ENCODE assay signal across 1 cellular context in the genomic region with DNA sequence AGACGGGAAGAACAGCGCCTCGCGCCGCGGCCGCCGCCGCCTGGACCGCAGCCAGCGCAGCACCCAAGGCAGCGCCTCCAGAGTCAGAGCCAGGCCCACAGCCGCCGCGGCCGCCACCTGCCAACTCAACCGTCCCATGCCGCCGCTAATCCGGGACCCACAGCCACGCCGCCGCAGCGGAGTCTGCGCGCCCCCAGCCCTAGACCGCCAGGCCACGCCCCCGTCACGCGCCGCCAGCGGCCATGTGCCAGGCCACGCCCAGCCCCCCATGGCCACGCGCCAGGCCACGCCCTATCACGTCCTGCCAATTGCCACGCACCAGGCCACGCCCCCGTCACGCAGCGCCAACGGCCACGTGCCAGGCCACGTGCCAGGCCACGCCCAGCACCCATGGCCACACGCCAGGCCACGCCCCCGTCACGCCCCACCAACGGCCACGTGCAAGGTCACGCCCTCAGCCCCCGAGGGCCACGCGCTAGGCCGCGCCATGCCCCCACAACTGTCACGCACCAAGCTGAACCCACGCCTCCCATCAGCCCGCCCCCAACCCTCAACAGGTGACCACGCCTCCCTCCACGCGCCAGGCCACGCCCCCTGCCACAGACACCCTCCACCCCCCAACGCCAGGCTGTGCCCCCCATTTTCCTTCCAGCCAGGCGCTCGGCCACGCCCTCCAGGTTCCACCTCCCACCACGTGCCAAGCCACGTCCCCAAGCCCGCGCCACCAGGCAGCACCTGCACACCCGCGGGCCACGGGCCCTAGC.
TF ChIP-seq lines count a peak whose summit lies in the region.

Gene PLD6, minus strand, starts transcription at position 185 of the 764 bp plus-strand sequence. Its CDS starts 47 bp downstream, at position 138.

TF ChIP-seq in PFSK-1, 5 proteins besides CTCF, POLR2A, EP300 and RAD21 (continued from another document):
- TF ChIP-seq POLR2AphosphoS5 (IDR thresholded peaks at IDR 0.05; ENCODE audit: low read depth, low read length) (peak; percentile 70), TAF1 (IDR thresholded peaks at IDR 0.05; ENCODE audit: borderline replicate concordance, insufficient read depth, low read length) (peak; percentile 77; the same call in 1 of the 2 replicates)
TF ChIP-seq in PFSK-1: peak in this region for 5.
